Comparison of ENCODE assay signal across 8 cellular contexts in the genomic region with DNA sequence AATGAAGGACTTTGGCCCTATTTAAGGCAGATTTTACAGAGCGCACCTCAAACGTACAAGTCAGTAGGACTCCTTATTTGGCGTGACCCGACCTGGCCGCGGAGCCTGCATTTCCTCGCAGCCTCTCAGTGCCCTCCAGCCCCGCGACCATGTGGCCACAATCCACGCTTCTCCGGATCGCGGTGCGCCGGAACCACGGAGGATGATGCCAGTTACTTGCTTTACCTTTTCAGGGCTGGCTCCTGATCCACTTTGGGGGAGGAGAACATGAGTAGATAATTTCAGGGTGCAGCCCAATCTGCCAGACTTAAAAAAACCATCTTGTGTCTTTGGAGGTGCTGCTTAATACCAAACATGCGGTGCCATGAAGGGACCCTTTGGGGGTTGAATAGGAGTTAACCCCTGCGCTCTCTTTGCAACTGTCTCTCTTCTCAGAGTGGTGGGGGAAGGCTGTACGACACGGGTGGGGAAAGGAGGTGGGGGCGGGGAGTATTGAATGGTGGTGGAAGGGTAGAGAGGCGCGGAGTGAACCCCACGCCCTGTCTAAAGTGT. TPM values are rescaled to one million over a fixed set of nuclear protein-coding genes. Genes with fewer than 3 reads are reported as not detected.
A peak's percentile ranks its signal among the peaks of the same experiment; 100 is the strongest.
DNase-seq lines count a peak whose midpoint lies in the region; ATAC-seq and TF ChIP-seq lines count a peak whose summit lies in the region.

No MANE protein-coding gene starts in this region.

- peaks cover 22% of the 10 kb centered on the region for H3K4me1 ChIP-seq in DOHH2 (ENCODE audit: control insufficient read depth, low read length)
- H3K4me1 ChIP-seq in naive thymus-derived CD4-positive, alpha-beta T cell (ENCODE audit: control insufficient read depth in 2 of 2, insufficient read depth in 2 of 2, low read length in 2 of 2) = peaks cover 12 to 18% of the 10 kb centered on the region in 2 donors

- H3K79me2 ChIP-seq in DOHH2 (ENCODE audit: control insufficient read depth, low read length) = peaks cover 4% of the 10 kb centered on the region

- intact Hi-C loops in naive thymus-derived CD4-positive, alpha-beta T cell (cut with micrococcal nuclease) = loop anchor here (1.0 to 2.0 kb wide), 4 partner anchors 13 to 81 kb away; a partner anchor contains a TSS
- intact Hi-C loops in sciatic nerve (cut with DNase I) = no loop called here

- peak overlapping the region; percentile 82 for H3K27ac Mint-ChIP-seq in T-helper 2 cell treated with Interferon-gamma antibody and Interleukin-4, amounts not matched to agents 5 μg/mL and 100 μg/mL, for 36 hours
- H3K27ac Mint-ChIP-seq in naive thymus-derived CD4-positive, alpha-beta T cell = peak overlapping the region; percentile 82 to 97 (median 92)

- DNase-seq in T-helper 2 cell treated with Interferon-gamma antibody and Interleukin-4, amounts not matched to agents 5 μg/mL and 100 μg/mL, for 36 hours (ENCODE audit: low spot score) = no peak
- DNase-seq in effector CD8-positive, alpha-beta T cell (lab: John Stamatoyannopoulos, UW) = peak; percentile 5
- peak in 5 of 9 donors; percentile 9 to 38 (median 31) for DNase-seq in naive thymus-derived CD4-positive, alpha-beta T cell
- DNase-seq in sciatic nerve (ENCODE audit: low spot score) (no peak), KG1 (lab: John Stamatoyannopoulos, UW) (no peak)

- H3K9me3 ChIP-seq in DOHH2 (ENCODE audit: control insufficient read depth, insufficient read depth, low read length) = no peaks in the 10 kb centered on the region
- no peaks in the 10 kb centered on the region for H3K9me3 ChIP-seq in naive thymus-derived CD4-positive, alpha-beta T cell (ENCODE audit: control insufficient read depth in 2 of 3, low read length in 3 of 3)

- no peaks in the 10 kb centered on the region for H3K36me3 ChIP-seq in DOHH2 (ENCODE audit: control insufficient read depth, low read length)
- no peaks in the 10 kb centered on the region for H3K36me3 ChIP-seq in naive thymus-derived CD4-positive, alpha-beta T cell (ENCODE audit: control insufficient read depth in 2 of 3, insufficient read depth in 3 of 3, low read length in 3 of 3)

- H3K9me3 Mint-ChIP-seq in T-helper 2 cell treated with Interferon-gamma antibody and Interleukin-4, amounts not matched to agents 5 μg/mL and 100 μg/mL, for 36 hours = no peaks in the 10 kb centered on the region
- H3K9me3 Mint-ChIP-seq in naive thymus-derived CD4-positive, alpha-beta T cell = peaks cover 0 to 7% (median 0%) of the 10 kb centered on the region in 11 donors

- H4K20me1 ChIP-seq in DOHH2 (ENCODE audit: control insufficient read depth, insufficient read depth, low read depth, low read length) = no peaks in the 10 kb centered on the region

- CTCF ChIA-PET in naive thymus-derived CD4-positive, alpha-beta T cell (lab: Charles Lee) = interaction anchor here (1.0 to 2.6 kb wide), 5 partner anchors 8 to 42 kb away, joined by 3 to 31 read pairs (median 4); a partner anchor contains a TSS

- H3K4me1 Mint-ChIP-seq in T-helper 2 cell treated with Interferon-gamma antibody and Interleukin-4, amounts not matched to agents 5 μg/mL and 100 μg/mL, for 36 hours (ENCODE audit: low read depth) = peaks cover 23% of the 10 kb centered on the region
- H3K4me1 Mint-ChIP-seq in naive thymus-derived CD4-positive, alpha-beta T cell = peaks cover 20 to 40% (median 30%) of the 10 kb centered on the region in 7 donors

- H3K27ac ChIP-seq in DOHH2 (ENCODE audit: low read depth, low read length) = no peak overlapping the region
- H3K27ac ChIP-seq in naive thymus-derived CD4-positive, alpha-beta T cell (ENCODE audit: low read depth, low read length) = peak overlapping the region; percentile 100

- H3K27me3 Mint-ChIP-seq in T-helper 2 cell treated with Interferon-gamma antibody and Interleukin-4, amounts not matched to agents 5 μg/mL and 100 μg/mL, for 36 hours (ENCODE audit: low read depth) = peaks cover 8% of the 10 kb centered on the region
- peaks cover 0 to 20% (median 0%) of the 10 kb centered on the region in 5 donors for H3K27me3 Mint-ChIP-seq in naive thymus-derived CD4-positive, alpha-beta T cell

- peak overlapping the region; percentile 93 for H3K4me3 Mint-ChIP-seq in T-helper 2 cell treated with Interferon-gamma antibody and Interleukin-4, amounts not matched to agents 5 μg/mL and 100 μg/mL, for 36 hours
- peak overlapping the region; percentile 83 to 96 (median 92) for H3K4me3 Mint-ChIP-seq in naive thymus-derived CD4-positive, alpha-beta T cell

- no peaks in the 10 kb centered on the region for H3K9me2 ChIP-seq in DOHH2 (replicated peaks; ENCODE audit: control insufficient read depth, low read length)

- H3F3A ChIP-seq in DOHH2 (ENCODE audit: control insufficient read depth, insufficient read depth) = 0 out of 2 replicates have a peak, but pooled peaks cover 3% of the 10 kb centered on the region

- POLR2A ChIA-PET in naive thymus-derived CD4-positive, alpha-beta T cell (lab: Charles Lee) = interaction anchor here (0.7 to 4.9 kb wide), 8 partner anchors 10 to 179 kb away, joined by 3 to 139 read pairs (median 9); a partner anchor contains a TSS

- peaks cover 2% of the 10 kb centered on the region for H3K36me3 Mint-ChIP-seq in T-helper 2 cell treated with Interferon-gamma antibody and Interleukin-4, amounts not matched to agents 5 μg/mL and 100 μg/mL, for 36 hours (ENCODE audit: low read depth)
- H3K36me3 Mint-ChIP-seq in naive thymus-derived CD4-positive, alpha-beta T cell = peaks cover 0 to 8% (median 0%) of the 10 kb centered on the region in 5 donors

- peak overlapping the region; percentile 98 for H3K4me2 ChIP-seq in DOHH2 (ENCODE audit: low read length)

- peak overlapping the region; percentile 92 for H3K4me3 ChIP-seq in DOHH2 (ENCODE audit: low read length)
- H3K4me3 ChIP-seq in naive thymus-derived CD4-positive, alpha-beta T cell (ENCODE audit: low read length) = peak overlapping the region; percentile 72

- ATAC-seq in naive thymus-derived CD4-positive, alpha-beta T cell = no peak
- ATAC-seq in esophagus mucosa (no peak), sciatic nerve (no peak), HG02884 (IDR thresholded peaks at IDR 0.05; ENCODE audit: unreplicated experiment) (no peak)

- peaks cover 11% of the 10 kb centered on the region for H3K27me3 ChIP-seq in DOHH2 (ENCODE audit: control insufficient read depth, low read length)
- no peaks in the 10 kb centered on the region for H3K27me3 ChIP-seq in naive thymus-derived CD4-positive, alpha-beta T cell (ENCODE audit: control insufficient read depth in 2 of 2, insufficient read depth in 2 of 2, low read length in 2 of 2)

- TF ChIP-seq CTCF in DOHH2 (IDR thresholded peaks at IDR 0.05; ENCODE audit: low read depth, low read length, poor library complexity, severe bottlenecking) = no peak

RNA-seq across cellular contexts. Expression of a gene that starts 1.5 kb away (rescaled TPM):
- 10 to 100 TPM in 4 of 5 experiments, 1 to 10 TPM in 1; 5.3 to 41.0 (median 21.8) TPM for total RNA-seq in naive thymus-derived CD4-positive, alpha-beta T cell
- 10 to 100 TPM in 1 of 2 donors, 1 to 10 TPM in 1; 4.4 to 12.1 TPM for polyA plus RNA-seq in naive thymus-derived CD4-positive, alpha-beta T cell
- total RNA-seq in esophagus mucosa (1.6 TPM), sciatic nerve (4.1 TPM)

RNA-seq across cellular contexts. Expression of a gene that starts 14.0 kb away (rescaled TPM):
- total RNA-seq in naive thymus-derived CD4-positive, alpha-beta T cell = 10 to 100 TPM in 4 of 5 experiments, 1 to 10 TPM in 1; 9.3 to 39.7 (median 29.8) TPM
- 10 to 100 TPM in 1 of 2 donors, 1 to 10 TPM in 1; 9.3 to 16.9 TPM for polyA plus RNA-seq in naive thymus-derived CD4-positive, alpha-beta T cell
- 8.4 TPM for total RNA-seq in esophagus mucosa
- total RNA-seq in sciatic nerve = 8.0 TPM

RNA-seq across cellular contexts. Expression of a gene that starts 28.1 kb away (rescaled TPM):
- total RNA-seq in naive thymus-derived CD4-positive, alpha-beta T cell = 10 to 100 TPM; 12.8 to 40.1 (median 16.1) TPM
- 1 to 10 TPM; 5.7 to 6.5 TPM for polyA plus RNA-seq in naive thymus-derived CD4-positive, alpha-beta T cell
- total RNA-seq in esophagus mucosa (10.1 TPM), sciatic nerve (138 TPM)

Comparison
In these comparisons a context has a peak if more than half of its experiments do, and no peak if none do; other contexts are left out.
1. DNase-seq: peak in effector CD8-positive, alpha-beta T cell (single experiment) and naive thymus-derived CD4-positive, alpha-beta T cell (5 of 9); none in T-helper 2 cell treated with Interferon-gamma antibody and Interleukin-4, amounts not matched to agents 5 μg/mL and 100 μg/mL, for 36 hours (single experiment), sciatic nerve (single experiment) and KG1 (single experiment).